In the genomic region with DNA sequence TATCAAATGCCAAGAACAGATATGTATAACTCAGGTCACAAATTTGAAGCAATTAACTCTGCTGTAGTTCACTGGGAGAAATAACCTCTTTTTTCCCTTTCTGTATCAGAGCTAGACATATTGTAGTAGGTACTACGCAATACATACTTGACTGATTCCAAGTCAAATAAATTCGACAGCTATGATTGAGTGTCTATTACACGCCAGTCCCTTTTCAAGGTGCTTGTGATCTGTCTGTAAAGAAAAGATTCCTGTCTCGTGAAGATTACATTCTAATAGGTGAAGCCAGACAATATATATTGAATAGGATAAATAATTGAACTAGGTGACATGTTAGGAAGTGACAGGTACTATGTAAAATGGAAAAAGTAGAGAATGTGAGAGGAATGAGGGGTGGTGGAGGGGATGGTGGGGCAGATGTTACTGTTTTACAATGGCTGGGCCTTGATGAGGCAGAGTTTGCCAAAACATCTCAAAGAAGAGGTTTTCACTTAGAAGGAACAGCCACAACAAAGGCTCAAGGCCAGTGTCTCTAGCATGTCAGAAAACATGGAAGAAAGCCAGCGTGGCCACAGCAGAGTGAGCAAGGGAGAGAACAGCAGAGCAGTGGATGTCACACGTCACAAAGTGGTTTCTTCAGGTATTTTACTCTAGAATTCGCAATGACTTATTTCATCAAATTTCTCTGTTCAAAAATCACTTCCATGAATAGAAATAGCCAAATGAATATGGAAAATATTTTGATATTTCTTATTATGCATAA, we compare ENCODE assay signal across 1 cellular context.
TF ChIP-seq lines count a peak whose summit lies in the region.

No MANE protein-coding gene starts in this region.

TF ChIP-seq in HCT116, 20 proteins besides CTCF, POLR2A, EP300 and RAD21 (continued from another document):
- TF ChIP-seq, protein P1, sequence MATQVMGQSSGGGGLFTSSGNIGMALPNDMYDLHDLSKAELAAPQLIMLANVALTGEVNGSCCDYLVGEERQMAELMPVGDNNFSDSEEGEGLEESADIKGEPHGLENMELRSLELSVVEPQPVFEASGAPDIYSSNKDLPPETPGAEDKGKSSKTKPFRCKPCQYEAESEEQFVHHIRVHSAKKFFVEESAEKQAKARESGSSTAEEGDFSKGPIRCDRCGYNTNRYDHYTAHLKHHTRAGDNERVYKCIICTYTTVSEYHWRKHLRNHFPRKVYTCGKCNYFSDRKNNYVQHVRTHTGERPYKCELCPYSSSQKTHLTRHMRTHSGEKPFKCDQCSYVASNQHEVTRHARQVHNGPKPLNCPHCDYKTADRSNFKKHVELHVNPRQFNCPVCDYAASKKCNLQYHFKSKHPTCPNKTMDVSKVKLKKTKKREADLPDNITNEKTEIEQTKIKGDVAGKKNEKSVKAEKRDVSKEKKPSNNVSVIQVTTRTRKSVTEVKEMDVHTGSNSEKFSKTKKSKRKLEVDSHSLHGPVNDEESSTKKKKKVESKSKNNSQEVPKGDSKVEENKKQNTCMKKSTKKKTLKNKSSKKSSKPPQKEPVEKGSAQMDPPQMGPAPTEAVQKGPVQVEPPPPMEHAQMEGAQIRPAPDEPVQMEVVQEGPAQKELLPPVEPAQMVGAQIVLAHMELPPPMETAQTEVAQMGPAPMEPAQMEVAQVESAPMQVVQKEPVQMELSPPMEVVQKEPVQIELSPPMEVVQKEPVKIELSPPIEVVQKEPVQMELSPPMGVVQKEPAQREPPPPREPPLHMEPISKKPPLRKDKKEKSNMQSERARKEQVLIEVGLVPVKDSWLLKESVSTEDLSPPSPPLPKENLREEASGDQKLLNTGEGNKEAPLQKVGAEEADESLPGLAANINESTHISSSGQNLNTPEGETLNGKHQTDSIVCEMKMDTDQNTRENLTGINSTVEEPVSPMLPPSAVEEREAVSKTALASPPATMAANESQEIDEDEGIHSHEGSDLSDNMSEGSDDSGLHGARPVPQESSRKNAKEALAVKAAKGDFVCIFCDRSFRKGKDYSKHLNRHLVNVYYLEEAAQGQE (IDR thresholded peaks at IDR 0.05; ENCODE audit: low read depth), result no peak
- TF ChIP-seq YY1 (IDR thresholded peaks at IDR 0.05; ENCODE audit: extremely low read depth, insufficient replicate concordance, low read depth, low read length), result no peak
- no peak for TF ChIP-seq ELF1 (IDR thresholded peaks at IDR 0.05; ENCODE audit: borderline replicate concordance, low read depth)
- TF ChIP-seq SRF (IDR thresholded peaks at IDR 0.05; ENCODE audit: low read depth), result no peak
- no peak for TF ChIP-seq SIN3A (IDR thresholded peaks at IDR 0.05; ENCODE audit: low read depth)
- TF ChIP-seq ZFX (IDR thresholded peaks at IDR 0.05), result no peak
- no peak for TF ChIP-seq EZH2 (IDR thresholded peaks at IDR 0.05)
- TF ChIP-seq EGR1 (IDR thresholded peaks at IDR 0.05; ENCODE audit: low read depth), result no peak
- TF ChIP-seq, protein P2, sequence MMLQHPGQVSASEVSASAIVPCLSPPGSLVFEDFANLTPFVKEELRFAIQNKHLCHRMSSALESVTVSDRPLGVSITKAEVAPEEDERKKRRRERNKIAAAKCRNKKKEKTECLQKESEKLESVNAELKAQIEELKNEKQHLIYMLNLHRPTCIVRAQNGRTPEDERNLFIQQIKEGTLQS (IDR thresholded peaks at IDR 0.05), result no peak
- TF ChIP-seq JUND (IDR thresholded peaks at IDR 0.05), result no peak
TF ChIP-seq in HCT116: peak in this region for 0.
